Comparison of ENCODE assay signal across 16 cellular contexts in the genomic region with DNA sequence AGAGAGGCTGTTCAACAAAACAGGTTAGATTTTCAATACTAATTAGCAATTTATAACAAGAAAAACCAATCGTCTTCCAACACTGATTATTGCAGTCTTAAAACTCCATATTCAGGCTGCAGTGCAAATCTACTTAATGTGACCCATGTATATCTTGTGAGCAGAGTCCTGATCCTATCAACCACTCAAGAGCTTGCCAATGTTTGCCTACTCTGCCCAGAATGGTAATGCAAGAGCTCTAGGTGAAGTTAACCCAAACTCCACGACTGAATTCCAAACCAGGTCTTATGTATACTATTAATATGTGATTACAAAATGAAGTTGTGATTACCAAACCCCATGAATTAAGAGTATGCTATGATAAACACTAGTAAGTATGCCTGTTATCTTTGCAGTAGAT. TPM values are rescaled to one million over a fixed set of nuclear protein-coding genes. Genes with fewer than 3 reads are reported as not detected.
"Had no signal": no experiment of that assay in that cellular context is flagged by ENCODE, and none has a peak within 500 bp of the region (broad histone marks: within the 10 kb centered on the region; RNA-seq: fewer than 3 reads in every experiment).

No MANE protein-coding gene starts in this region.

- DNase-seq: activated CD4-positive, alpha-beta T cell treated with anti-CD3 and anti-CD28 coated beads, Interleukin-2, amount 50 U/mL, for 1 hour; activated CD4-positive, CD25-positive, alpha-beta regulatory T cell; activated CD8-positive, alpha-beta memory T cell treated with anti-CD3 and anti-CD28 coated beads for 24 hours; activated naive CD8-positive, alpha-beta T cell treated with anti-CD3 and anti-CD28 coated beads for 36 hours; dermis blood vessel endothelial cell; effector memory CD8-positive, alpha-beta T cell; head of caudate nucleus; left cardiac atrium; mammary epithelial cell; naive B cell; stimulated activated CD4-positive, alpha-beta T cell treated with anti-CD3 and anti-CD28 coated beads, Interleukin-12 subunit alpha, Interleukin-12 subunit beta, amount 100 ng/mL, for 4 hours; stimulated activated CD4-positive, alpha-beta T cell treated with anti-CD3 and anti-CD28 coated beads, Interleukin-2, amount 100 ng/mL, for 24 hours; T-helper 17 cell had no signal

- H3K27ac ChIP-seq: epithelial cell of prostate, neutrophil had no signal

- ATAC-seq: effector memory CD8-positive, alpha-beta T cell; T-helper 17 cell had no signal

- H3K36me3 ChIP-seq: neutrophil had no signal

- H3K9me3 ChIP-seq: neutrophil had no signal

RNA-seq across cellular contexts. Expression of gene EFNA5, which starts 17.1 kb away (rescaled TPM):
- total RNA-seq: activated naive CD8-positive, alpha-beta T cell treated with anti-CD3 and anti-CD28 coated beads for 36 hours; activated T-helper 1 cell treated with anti-CD3 and anti-CD28 coated beads, Interleukin-12 subunit alpha, Interleukin-12 subunit beta, Interleukin-2, Interleukin-4 antibody, amounts not matched to agents 30 ng/mL and 10 ng/mL and 1 ng/mL, durations not matched to agents 14 hours and 24 hours and 36 hours; T-helper 17 cell had no signal
